7 cellular contexts compared by ENCODE assay signal in genomic region chr15:63156708-63157065, GRCh38. TPM values are rescaled to one million over a fixed set of nuclear protein-coding genes. Genes with fewer than 3 reads are reported as not detected.
DNase-seq lines count a peak whose midpoint lies in the region; FAIRE-seq and TF ChIP-seq lines count a peak whose summit lies in the region.

No MANE protein-coding gene starts in this region.

- peak overlapping the region; percentile 98 for H3K27ac Mint-ChIP-seq in activated CD4-positive, alpha-beta T cell treated with anti-CD3 and anti-CD28 coated beads, Interleukin-2, amount 10 ng/mL, durations not matched to agents 7 days and 5 days

- peaks cover 29% of the 10 kb centered on the region for H3K4me1 Mint-ChIP-seq in activated CD4-positive, alpha-beta T cell treated with anti-CD3 and anti-CD28 coated beads, Interleukin-2, amount 10 ng/mL, durations not matched to agents 7 days and 5 days

- peaks cover 35% of the 10 kb centered on the region for H3K36me3 Mint-ChIP-seq in activated CD4-positive, alpha-beta T cell treated with anti-CD3 and anti-CD28 coated beads, Interleukin-2, amount 10 ng/mL, durations not matched to agents 7 days and 5 days (ENCODE audit: low read depth)

- H3K9me3 ChIP-seq in HUES6 (ENCODE audit: control insufficient read depth, insufficient read depth, low read depth, low read length) (0 out of 2 replicates have a peak, but pooled peaks cover 3% of the 10 kb centered on the region), esophagus squamous epithelium (no peaks in the 10 kb centered on the region)

- 0% methylated on average over 16 to 17 of the region's 17 CpGs for WGBS in esophagus squamous epithelium, 2 donors

- H3K4me3 ChIP-seq in GM08714 (ENCODE audit: low read length) (peak overlapping the region; percentile 84), HUES6 (ENCODE audit: low read depth, low read length) (peak overlapping the region; percentile 99), esophagus squamous epithelium (peak overlapping the region; percentile 73 to 87 (median 77))

- H3K4me1 ChIP-seq in HUES6 (ENCODE audit: control insufficient read depth, insufficient read depth, low read length) (0 out of 2 replicates have a peak, but pooled peaks cover 3% of the 10 kb centered on the region), esophagus squamous epithelium (peaks cover 0 to 32% (median 6%) of the 10 kb centered on the region in 3 donors)

- H3K27me3 Mint-ChIP-seq in activated CD4-positive, alpha-beta T cell treated with anti-CD3 and anti-CD28 coated beads, Interleukin-2, amount 10 ng/mL, durations not matched to agents 7 days and 5 days, result no peaks in the 10 kb centered on the region

- FAIRE-seq in urothelium cell line (lab: Jason Lieb, UNC), result no peak

- CTCF ChIA-PET in activated CD4-positive, alpha-beta T cell treated with anti-CD3 and anti-CD28 coated beads, Interleukin-2, amount 10 ng/mL, durations not matched to agents 7 days and 5 days (lab: Charles Lee), result interaction anchor here (0.6 to 2.2 kb wide), 5 partner anchors 10 to 111 kb away, joined by 3 to 10 read pairs (median 6); no protein-coding TSS in a partner anchor

- TF ChIP-seq CTCF in esophagus squamous epithelium (IDR thresholded peaks at IDR 0.05), result no peak

- peak overlapping the region; percentile 95 for H3K4me3 Mint-ChIP-seq in activated CD4-positive, alpha-beta T cell treated with anti-CD3 and anti-CD28 coated beads, Interleukin-2, amount 10 ng/mL, durations not matched to agents 7 days and 5 days

- intact Hi-C loops in esophagus squamous epithelium (cut with DNase I), result no loop called here

- TF ChIP-seq POLR2A in esophagus squamous epithelium (IDR thresholded peaks at IDR 0.05), result no peak

- H3K27me3 ChIP-seq in HUES6 (ENCODE audit: control insufficient read depth, insufficient read depth, low read length) (no peaks in the 10 kb centered on the region), esophagus squamous epithelium (no peaks in the 10 kb centered on the region)

- H3K9ac ChIP-seq in HUES6 (ENCODE audit: low read length), result peak overlapping the region; percentile 96

- peaks cover 3% of the 10 kb centered on the region for H3K9me3 Mint-ChIP-seq in activated CD4-positive, alpha-beta T cell treated with anti-CD3 and anti-CD28 coated beads, Interleukin-2, amount 10 ng/mL, durations not matched to agents 7 days and 5 days

- POLR2A ChIA-PET in activated CD4-positive, alpha-beta T cell treated with anti-CD3 and anti-CD28 coated beads, Interleukin-2, amount 10 ng/mL, durations not matched to agents 7 days and 5 days (lab: Charles Lee), result interaction anchor here (0.6 to 1.3 kb wide), 3 partner anchors 30 to 82 kb away, joined by 3 to 7 read pairs (median 5); no protein-coding TSS in a partner anchor

- DNase-seq in activated CD4-positive, alpha-beta T cell treated with anti-CD3 and anti-CD28 coated beads, Interleukin-2, amount 10 ng/mL, durations not matched to agents 7 days and 5 days, result peak; percentile 20
- DNase-seq in esophagus squamous epithelium (lab: John Stamatoyannopoulos, UW), result no peak
- peak; percentile 32 for DNase-seq in mucosa of gallbladder (ENCODE audit: low spot score)
- peak; percentile 39 for DNase-seq in urothelium cell line (ENCODE audit: low spot score)
- DNase-seq in NCI-H2107 (lab: John Stamatoyannopoulos, UW), result no peak

- H3K27ac ChIP-seq in HUES6 (ENCODE audit: low read depth, low read length), result peak overlapping the region; percentile 94
- H3K27ac ChIP-seq in esophagus squamous epithelium, result peak overlapping the region; percentile 91 to 97 (median 94)

- H3K36me3 ChIP-seq in HUES6 (ENCODE audit: control insufficient read depth, insufficient read depth, low read length) (peaks cover 32% of the 10 kb centered on the region), esophagus squamous epithelium (peaks cover 0 to 39% (median 0%) of the 10 kb centered on the region in 3 donors)

RNA-seq across cellular contexts. Expression of gene RPS27L, which starts 0.6 kb away (rescaled TPM):
- 100 to 1,000 TPM; 219 to 226 TPM for total RNA-seq in activated CD4-positive, alpha-beta T cell treated with anti-CD3 and anti-CD28 coated beads, Interleukin-2, amount 10 ng/mL, durations not matched to agents 7 days and 5 days
- total RNA-seq in esophagus squamous epithelium (10 to 100 TPM; 23.7 to 89.6 (median 43.8) TPM), mucosa of gallbladder (179 TPM)

RNA-seq across cellular contexts. Expression of gene RAB8B, which starts 32.7 kb away (rescaled TPM):
- 100 to 1,000 TPM; 115 to 150 TPM for total RNA-seq in activated CD4-positive, alpha-beta T cell treated with anti-CD3 and anti-CD28 coated beads, Interleukin-2, amount 10 ng/mL, durations not matched to agents 7 days and 5 days
- total RNA-seq in esophagus squamous epithelium (10 to 100 TPM in 2 of 4 donors, 1 to 10 TPM in 2; 3.1 to 22.7 (median 10.0) TPM), mucosa of gallbladder (41.4 TPM)

RNA-seq across cellular contexts. Expression of gene LACTB, which starts 35.0 kb away (rescaled TPM):
- total RNA-seq in activated CD4-positive, alpha-beta T cell treated with anti-CD3 and anti-CD28 coated beads, Interleukin-2, amount 10 ng/mL, durations not matched to agents 7 days and 5 days, result 1 to 10 TPM; 6.9 to 7.9 TPM
- total RNA-seq in esophagus squamous epithelium (10 to 100 TPM in 3 of 4 donors, 1 to 10 TPM in 1; 9.7 to 22.6 (median 12.1) TPM), mucosa of gallbladder (20.7 TPM)

Comparison
In these comparisons a context has a peak if more than half of its experiments do, and no peak if none do; other contexts are left out.
1. DNase-seq: peak in activated CD4-positive, alpha-beta T cell treated with anti-CD3 and anti-CD28 coated beads, Interleukin-2, amount 10 ng/mL, durations not matched to agents 7 days and 5 days (single experiment), mucosa of gallbladder (single experiment) and urothelium cell line (single experiment); none in esophagus squamous epithelium (single experiment) and NCI-H2107 (single experiment).
2. Peak in every context shown above with its lines, with median percentiles within 50 percentile points of each other: H3K4me3 ChIP-seq.